Comparison of ENCODE assay signal across 15 cellular contexts in the genomic region with DNA sequence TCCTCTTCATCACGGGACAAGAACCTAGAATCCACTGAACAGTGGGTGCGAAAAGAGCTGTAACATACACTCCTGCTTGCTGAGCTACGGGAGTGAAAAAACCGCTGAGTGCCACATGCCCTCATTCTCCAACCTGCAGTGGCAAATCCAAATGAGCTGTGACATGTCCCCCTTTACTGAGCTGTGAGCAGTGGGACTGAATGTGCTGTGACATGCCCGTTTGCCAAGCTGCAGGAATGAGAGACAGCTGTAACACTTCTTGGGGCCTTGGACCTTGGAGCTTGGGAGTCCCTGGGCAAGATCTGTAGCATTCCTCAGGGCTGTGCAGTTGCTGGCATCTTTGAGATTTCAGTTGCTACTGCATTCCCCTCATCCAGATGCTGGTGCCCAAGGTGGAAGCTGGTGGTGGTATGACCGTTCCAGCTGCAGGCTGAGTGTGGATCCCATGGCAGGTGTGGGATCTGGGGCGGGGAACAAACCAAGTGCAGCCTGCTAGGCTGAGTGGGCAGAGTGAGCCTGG.
DNase-seq lines count a peak whose midpoint lies in the region; TF ChIP-seq lines count a peak whose summit lies in the region.
"Had no signal": no experiment of that assay in that cellular context is flagged by ENCODE, and none has a peak within 500 bp of the region (broad histone marks: within the 10 kb centered on the region; RNA-seq: fewer than 3 reads in every experiment).

No MANE protein-coding gene starts in this region.

- no peak overlapping the region for H3K23ac ChIP-seq in neuronal stem cell (ENCODE audit: low read depth, low read length, poor library complexity)

- peaks cover 2% of the 10 kb centered on the region for H3K4me1 Mint-ChIP-seq in progenitor cell of endocrine pancreas (ENCODE audit: low read depth)

- H3K9me3 ChIP-seq in mammary epithelial cell (replicated peaks; ENCODE audit: insufficient read depth, low read length) = no peaks in the 10 kb centered on the region
- peaks cover 0 to 7% of the 10 kb centered on the region in 2 donors for H3K9me3 ChIP-seq in breast epithelium
- peaks cover 7 to 8% of the 10 kb centered on the region in 2 donors for H3K9me3 ChIP-seq in neuronal stem cell (replicated peaks in 1 of 2; ENCODE audit: control insufficient read depth in 2 of 2, insufficient read depth in 1 of 2, low read depth in 1 of 2, low read length in 2 of 2)

- H3K4me2 ChIP-seq in mammary epithelial cell (ENCODE audit: insufficient read depth, low read depth, low read length) = no peak overlapping the region
- H3K4me2 ChIP-seq in neuronal stem cell (ENCODE audit: insufficient read depth, low read length, poor library complexity, severe bottlenecking) = no peak overlapping the region

- H3K27ac ChIP-seq in mammary epithelial cell (ENCODE audit: insufficient read depth, low read depth, low read length) (no peak overlapping the region), breast epithelium (no peak overlapping the region), epithelial cell of prostate (peak overlapping the region; percentile 47), neuronal stem cell (replicated peaks; ENCODE audit: low read length) (no peak overlapping the region)
- H3K27ac ChIP-seq: BLaER1 treated with 17β-estradiol and CSF1 and Interleukin-3, amounts not matched to agents 10 nM and 100 nM had no signal

- no peaks in the 10 kb centered on the region for H3K79me1 ChIP-seq in neuronal stem cell (ENCODE audit: low read depth, low read length)

- peaks cover 2% of the 10 kb centered on the region for H3K9me3 Mint-ChIP-seq in progenitor cell of endocrine pancreas (ENCODE audit: low read depth)
- H3K9me3 Mint-ChIP-seq: CD8-positive, alpha-beta T cell had no signal

- H2BK5ac ChIP-seq in neuronal stem cell (ENCODE audit: low read length) = no peak overlapping the region

- H3K27me3 Mint-ChIP-seq in progenitor cell of endocrine pancreas = no peaks in the 10 kb centered on the region

- no peaks in the 10 kb centered on the region for H3K36me3 Mint-ChIP-seq in progenitor cell of endocrine pancreas (ENCODE audit: insufficient read depth)
- H3K36me3 Mint-ChIP-seq: CD8-positive, alpha-beta T cell had no signal

- no peak overlapping the region for H2BK120ac ChIP-seq in neuronal stem cell (ENCODE audit: low read depth, low read length)

- no peak overlapping the region for H4K8ac ChIP-seq in neuronal stem cell (ENCODE audit: low read depth, low read length)

- no peaks in the 10 kb centered on the region for H4K20me1 ChIP-seq in mammary epithelial cell (ENCODE audit: insufficient read depth, low read length)
- H4K20me1 ChIP-seq: BLaER1 treated with 17β-estradiol and CSF1 and Interleukin-3, amounts not matched to agents 10 nM and 100 nM had no signal

- no peak overlapping the region for H3K4me3 ChIP-seq in mammary epithelial cell (replicated peaks in 1 of 3; ENCODE audit: insufficient read depth in 1 of 3, low read depth in 2 of 3, low read length in 3 of 3)
- H3K4me3 ChIP-seq in breast epithelium = no peak overlapping the region
- H3K4me3 ChIP-seq in neuronal stem cell (ENCODE audit: low read length in 2 of 2) = no peak overlapping the region
- H3K4me3 ChIP-seq: BLaER1 treated with 17β-estradiol and CSF1 and Interleukin-3, amounts not matched to agents 10 nM and 100 nM had no signal

- H3K27me3 ChIP-seq in mammary epithelial cell (ENCODE audit: insufficient read depth, low read length) = no peaks in the 10 kb centered on the region
- no peaks in the 10 kb centered on the region for H3K27me3 ChIP-seq in breast epithelium
- no peaks in the 10 kb centered on the region for H3K27me3 ChIP-seq in neuronal stem cell (ENCODE audit: control insufficient read depth in 3 of 3, insufficient read depth in 3 of 3, low read depth in 1 of 3, low read length in 3 of 3)
- H3K27me3 ChIP-seq: BLaER1 treated with 17β-estradiol and CSF1 and Interleukin-3, amounts not matched to agents 10 nM and 100 nM had no signal

- H3K9ac ChIP-seq in mammary epithelial cell (ENCODE audit: insufficient read depth, low read length) (no peak overlapping the region), neuronal stem cell (ENCODE audit: low read depth, low read length, poor library complexity) (no peak overlapping the region)
- H3K9ac ChIP-seq: BLaER1 treated with 17β-estradiol and CSF1 and Interleukin-3, amounts not matched to agents 10 nM and 100 nM had no signal

- H2BK12ac ChIP-seq in neuronal stem cell (ENCODE audit: low read length) = no peak overlapping the region

- H3K36me3 ChIP-seq in mammary epithelial cell (ENCODE audit: insufficient read depth, low read length) (no peaks in the 10 kb centered on the region), breast epithelium (no peaks in the 10 kb centered on the region), neuronal stem cell (replicated peaks in 1 of 2; ENCODE audit: control insufficient read depth in 2 of 2, insufficient read depth in 2 of 2, low read length in 2 of 2) (no peaks in the 10 kb centered on the region)
- H3K36me3 ChIP-seq: BLaER1 treated with 17β-estradiol and CSF1 and Interleukin-3, amounts not matched to agents 10 nM and 100 nM had no signal

- H3K4me1 ChIP-seq in mammary epithelial cell (ENCODE audit: insufficient read depth, low read length) = peaks cover 4% of the 10 kb centered on the region
- no peaks in the 10 kb centered on the region for H3K4me1 ChIP-seq in breast epithelium
- H3K4me1 ChIP-seq in neuronal stem cell (ENCODE audit: control insufficient read depth in 2 of 2, insufficient read depth in 1 of 2, low read depth in 1 of 2, low read length in 2 of 2) = no peaks in the 10 kb centered on the region

- in situ Hi-C loops in mammary epithelial cell (cut with MboI; ENCODE audit: low sequenced_read_pairs in 2 of 2) = no loop called here

- TF ChIP-seq POLR2A in breast epithelium (IDR thresholded peaks at IDR 0.05) = no peak

- no peak overlapping the region for H2BK15ac ChIP-seq in neuronal stem cell (ENCODE audit: low read length)

- H2AFZ ChIP-seq in mammary epithelial cell (ENCODE audit: low read depth, low read length) (peak overlapping the region; percentile 12), neuronal stem cell (ENCODE audit: low read length) (no peak overlapping the region)

- DNase-seq in mammary epithelial cell = no peak
- DNase-seq in breast epithelium (ENCODE audit: low spot score in 2 of 2) = no peak
- peak; percentile 3 for DNase-seq in epithelial cell of prostate (ENCODE audit: low read depth, low spot score)
- DNase-seq in progenitor cell of endocrine pancreas (ENCODE audit: low spot score, unreplicated experiment) = no peak
- no peak for DNase-seq in central memory CD4-positive, alpha-beta T cell
- DNase-seq in neuronal stem cell (ENCODE audit: low spot score) = no peak
- DNase-seq in activated T-cell treated with anti-CD3 and anti-CD28 coated beads, Interleukin-2, amount 50 U/mL, for 48 hours = no peak
- DNase-seq: Calu3; CD8-positive, alpha-beta T cell; DMS79 treated with DMSO at 0.1 percent for 48 hours; GF-D8; GOT3; H9 had no signal

- TF ChIP-seq CTCF in mammary epithelial cell (conservative IDR thresholded peaks at IDR 0.05 in 1 of 2, IDR thresholded peaks at IDR 0.05 in 1 of 2; ENCODE audit: extremely low read depth in 1 of 2, insufficient read depth in 1 of 2, low read depth in 1 of 2, low read length in 2 of 2) (no peak), breast epithelium (IDR thresholded peaks at IDR 0.05) (no peak), progenitor cell of endocrine pancreas (IDR thresholded peaks at IDR 0.05; ENCODE audit: unreplicated experiment) (no peak)

- H3K79me2 ChIP-seq in mammary epithelial cell (ENCODE audit: insufficient read depth, low read length) = no peaks in the 10 kb centered on the region

- H3K27ac Mint-ChIP-seq in progenitor cell of endocrine pancreas = peak overlapping the region; percentile 59
- H3K27ac Mint-ChIP-seq: B cell; CD8-positive, alpha-beta T cell had no signal

- 37% methylated on average over 7 of the region's 7 CpGs for WGBS in mammary epithelial cell (ENCODE audit: low coverage, missing lambda C conversion rate)
- no CpG with 5 or more reads among the region's 7 CpGs for WGBS in neuronal stem cell (ENCODE audit: extremely low coverage in 2 of 2, insufficient read length in 2 of 2, insufficient replicate concordance in 1 of 2), 2 donors

- CTCF ChIA-PET in mammary epithelial cell (lab: Charles Lee; ENCODE audit: low non-redundant PET) = no interaction called here

- BruUV-seq in mammary epithelial cell (replicated peaks; lab: Mats Ljungman, UMichigan) = no TSS peak

- H3K4me3 Mint-ChIP-seq in progenitor cell of endocrine pancreas (ENCODE audit: low read depth) = no peak overlapping the region
- H3K4me3 Mint-ChIP-seq: B cell; CD8-positive, alpha-beta T cell; H9 had no signal

- no peak overlapping the region for H3K4ac ChIP-seq in neuronal stem cell (ENCODE audit: low read length)

- intact Hi-C loops in mammary epithelial cell (cut with micrococcal nuclease) (loop anchor here (2.0 kb wide), 2 partner anchors 25 to 85 kb away; partner anchors contain the start of gene TMEM106B), breast epithelium (cut with DNase I; ENCODE audit: low total_unique reads) (no loop called here)

- dilution Hi-C loops in mammary epithelial cell (cut with HindIII; ENCODE audit: low sequenced_read_pairs) = no loop called here

- H3K14ac ChIP-seq in neuronal stem cell (ENCODE audit: low read length) = no peak overlapping the region

- no peak overlapping the region for H2AK5ac ChIP-seq in neuronal stem cell (ENCODE audit: low read depth, low read length)

- no peak overlapping the region for H4K91ac ChIP-seq in neuronal stem cell (ENCODE audit: low read depth, low read length, poor library complexity)

- H3K18ac ChIP-seq in neuronal stem cell (ENCODE audit: low read length) = no peak overlapping the region
